Comparison of ENCODE assay signal across 9 cellular contexts in the genomic region with DNA sequence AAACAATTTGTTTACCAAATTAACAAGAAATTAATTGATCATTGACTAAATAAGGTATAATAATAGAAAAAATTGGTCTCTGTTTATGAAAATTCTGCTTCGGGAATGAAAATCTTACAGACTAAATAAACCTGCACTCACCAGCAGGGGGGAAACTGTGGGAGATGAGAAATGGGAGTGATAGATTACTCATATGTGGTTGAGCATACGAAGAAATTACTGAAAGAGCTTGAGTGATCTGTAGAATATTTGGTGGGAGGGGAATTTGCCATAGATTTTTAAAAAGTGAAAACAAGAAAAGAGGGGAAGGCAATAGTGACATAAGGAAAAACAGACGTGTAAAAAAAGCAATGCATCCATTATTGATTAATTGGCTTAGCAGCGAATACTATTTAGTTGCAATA.
DNase-seq lines count a peak whose midpoint lies in the region; ATAC-seq lines count a peak whose summit lies in the region.
"Had no signal": no experiment of that assay in that cellular context is flagged by ENCODE, and none has a peak within 500 bp of the region (broad histone marks: within the 10 kb centered on the region; RNA-seq: fewer than 3 reads in every experiment).

No MANE protein-coding gene starts in this region.

- peak; percentile 17 to 51 for DNase-seq in stimulated activated CD4-positive, alpha-beta T cell treated with anti-CD3 and anti-CD28 coated beads, Interleukin-2, amount 100 ng/mL, for 24 hours
- no peak for DNase-seq in stimulated activated CD4-positive, alpha-beta T cell treated with anti-CD3 and anti-CD28 coated beads, Interleukin-2, amount 100 ng/mL, for 48 hours
- DNase-seq in RKO (ENCODE audit: low spot score) (peak; percentile 81), NCI-H1436 treated with DMSO at 0.1 percent for 48 hours (lab: John Stamatoyannopoulos, UW) (no peak), T-helper 9 cell (no peak), dedifferentiated amniotic fluid mesenchymal stem cell (ENCODE audit: extremely low spot score) (no peak)
- DNase-seq: activated B cell treated with CpG ODN at 0.5 μM for 24 hours had no signal

- H3K27me3 Mint-ChIP-seq in stimulated activated naive CD8-positive, alpha-beta T cell treated with anti-CD3 and anti-CD28 coated beads, Interleukin-15, Interleukin-2, amounts not matched to agents 100 ng/mL and 50 ng/mL, for 24 hours = peaks cover 39% of the 10 kb centered on the region

- peak overlapping the region; percentile 24 for H3K4me3 Mint-ChIP-seq in stimulated activated naive CD8-positive, alpha-beta T cell treated with anti-CD3 and anti-CD28 coated beads, Interleukin-15, Interleukin-2, amounts not matched to agents 100 ng/mL and 50 ng/mL, for 24 hours
- H3K4me3 Mint-ChIP-seq: activated B cell treated with CpG ODN at 0.5 μM for 24 hours had no signal

- peak; percentile 42 for ATAC-seq in HG02840 (IDR thresholded peaks at IDR 0.05; ENCODE audit: low FRiP score, unreplicated experiment)

- H3K27ac Mint-ChIP-seq in stimulated activated naive CD8-positive, alpha-beta T cell treated with anti-CD3 and anti-CD28 coated beads, Interleukin-15, Interleukin-2, amounts not matched to agents 100 ng/mL and 50 ng/mL, for 24 hours = peak overlapping the region; percentile 69
- H3K27ac Mint-ChIP-seq: activated B cell treated with CpG ODN at 0.5 μM for 24 hours had no signal

- H3K9me3 Mint-ChIP-seq in stimulated activated naive CD8-positive, alpha-beta T cell treated with anti-CD3 and anti-CD28 coated beads, Interleukin-15, Interleukin-2, amounts not matched to agents 100 ng/mL and 50 ng/mL, for 24 hours = peaks cover 4% of the 10 kb centered on the region

- H3K36me3 Mint-ChIP-seq in stimulated activated naive CD8-positive, alpha-beta T cell treated with anti-CD3 and anti-CD28 coated beads, Interleukin-15, Interleukin-2, amounts not matched to agents 100 ng/mL and 50 ng/mL, for 24 hours (ENCODE audit: low read depth) = peaks cover 10% of the 10 kb centered on the region

- peaks cover 48% of the 10 kb centered on the region for H3K4me1 Mint-ChIP-seq in stimulated activated naive CD8-positive, alpha-beta T cell treated with anti-CD3 and anti-CD28 coated beads, Interleukin-15, Interleukin-2, amounts not matched to agents 100 ng/mL and 50 ng/mL, for 24 hours (ENCODE audit: low read depth)

Comparison
In these comparisons a context has a peak if more than half of its experiments do, and no peak if none do; other contexts are left out.
1. DNase-seq: peak in stimulated activated CD4-positive, alpha-beta T cell treated with anti-CD3 and anti-CD28 coated beads, Interleukin-2, amount 100 ng/mL, for 24 hours (2 of 2) and RKO (single experiment); none in stimulated activated CD4-positive, alpha-beta T cell treated with anti-CD3 and anti-CD28 coated beads, Interleukin-2, amount 100 ng/mL, for 48 hours (0 of 2), NCI-H1436 treated with DMSO at 0.1 percent for 48 hours (single experiment), T-helper 9 cell (single experiment) and dedifferentiated amniotic fluid mesenchymal stem cell (single experiment).